ENCODE assay signal across 7 cellular contexts in genomic region chr1:47519491-47519890, GRCh38.
"Had no signal": no experiment of that assay in that cellular context is flagged by ENCODE, and none has a peak within 500 bp of the region (broad histone marks: within the 10 kb centered on the region; RNA-seq: fewer than 3 reads in every experiment).

No MANE protein-coding gene starts in this region.

- H3K4me3 Mint-ChIP-seq: GM23338, IgD-negative memory B cell had no signal

- H3K27ac Mint-ChIP-seq: GM23338, H9 had no signal

- ATAC-seq: GM23338, HepG2 had no signal

- H3K4me3 ChIP-seq: GM23338 had no signal

- H3K27ac ChIP-seq: HL-60 had no signal

- H3K4me1 Mint-ChIP-seq: IgD-negative memory B cell had no signal

- DNase-seq: H9, HCEC 1CT, KBM-7 had no signal

- H3K9me3 Mint-ChIP-seq: GM23338 had no signal
